8 cellular contexts compared by ENCODE assay signal in the genomic region with DNA sequence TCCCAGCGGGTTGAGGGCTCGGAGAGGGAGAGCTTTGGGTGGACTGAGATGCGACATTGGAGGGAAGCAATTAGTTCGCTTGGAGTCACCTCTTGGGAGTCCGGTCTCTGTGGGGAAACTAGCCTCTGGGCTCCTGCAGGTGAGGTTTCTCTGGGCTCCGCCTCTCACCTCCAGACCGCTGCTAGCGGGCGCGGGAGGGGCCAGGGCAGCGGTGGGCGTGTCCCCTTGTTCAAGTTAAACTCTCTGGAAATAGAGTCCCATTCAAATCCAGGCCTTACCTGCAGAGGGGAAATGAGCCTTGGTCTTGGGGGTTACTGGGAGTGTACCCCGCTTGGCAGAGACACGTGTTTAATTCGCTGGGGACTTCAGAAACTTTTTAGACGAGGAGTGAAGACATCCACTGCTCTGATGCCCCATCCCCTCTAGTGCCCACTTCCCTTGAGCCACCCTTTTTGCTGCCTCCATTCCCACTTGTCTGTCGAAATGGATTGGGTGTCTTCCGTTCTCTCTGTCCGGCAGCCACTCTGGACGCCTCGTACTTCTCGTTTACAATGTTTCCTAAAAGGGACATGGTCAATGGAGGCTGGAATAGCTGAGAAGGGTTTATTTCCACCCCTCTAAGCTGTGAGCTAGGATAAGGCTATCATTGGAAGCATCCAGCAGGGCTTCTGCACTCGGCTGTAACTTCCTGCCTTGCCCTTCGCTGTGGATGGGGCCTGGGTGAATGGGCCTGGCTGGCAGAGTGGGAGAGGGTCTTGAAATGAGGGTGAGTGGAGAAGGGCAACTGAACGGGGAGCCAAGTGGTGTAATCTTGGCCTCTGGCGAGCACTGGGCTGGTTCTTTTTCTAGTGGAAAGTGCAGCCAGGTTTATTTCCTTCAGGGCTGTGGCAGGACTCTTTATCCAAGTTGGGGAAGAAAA. TPM values are rescaled to one million over a fixed set of nuclear protein-coding genes. Genes with fewer than 3 reads are reported as not detected.
DNase-seq lines count a peak whose midpoint lies in the region; ATAC-seq, FAIRE-seq and TF ChIP-seq lines count a peak whose summit lies in the region.

No MANE protein-coding gene starts in this region.

- TF ChIP-seq EP300 in esophagus muscularis mucosa (IDR thresholded peaks at IDR 0.05): no peak

- no peaks in the 10 kb centered on the region for H3K9me3 Mint-ChIP-seq in neural crest cell

- intact Hi-C loops in esophagus muscularis mucosa (cut with DNase I): loop anchor here (2.0 to 5.0 kb wide), 2 partner anchors 46 to 122 kb away; no protein-coding TSS in a partner anchor

- peak; percentile 36 for DNase-seq in NCI-H510A treated with DMSO at 0.1 percent for 48 hours (lab: John Stamatoyannopoulos, UW)
- no peak for DNase-seq in esophagus muscularis mucosa (ENCODE audit: extremely low spot score)
- no peak for DNase-seq in neural crest cell (ENCODE audit: low read depth, low spot score)
- no peak for DNase-seq in H54 (ENCODE audit: insufficient read length, low spot score)
- no peak for DNase-seq in activated effector memory CD4-positive, alpha-beta T cell treated with Interleukin-2 at 50 U/mL for 16 hours
- no peak for DNase-seq in NCI-H146 treated with DMSO at 0.1 percent for 48 hours (lab: John Stamatoyannopoulos, UW; ENCODE audit: unreplicated experiment)

- H3K27me3 ChIP-seq in esophagus muscularis mucosa: no peaks in the 10 kb centered on the region

- WGBS in esophagus muscularis mucosa: 14% methylated on average over 19 of the region's 26 CpGs

- peaks cover 22% of the 10 kb centered on the region for H3K4me1 Mint-ChIP-seq in neural crest cell

- TF ChIP-seq CTCF in esophagus muscularis mucosa (IDR thresholded peaks at IDR 0.05) (no peak), neural crest cell (conservative IDR thresholded peaks at IDR 0.05) (no peak)

- peaks cover 84% of the 10 kb centered on the region for H3K27me3 Mint-ChIP-seq in neural crest cell (ENCODE audit: low read depth)

- H3K36me3 Mint-ChIP-seq in neural crest cell (ENCODE audit: low read depth): no peaks in the 10 kb centered on the region

- TF ChIP-seq POLR2A in esophagus muscularis mucosa (IDR thresholded peaks at IDR 0.05; ENCODE audit: low read depth) (no peak), H54 (IDR thresholded peaks at IDR 0.05; ENCODE audit: low read depth, low read length) (no peak)

- H3K4me3 Mint-ChIP-seq in neural crest cell: peak overlapping the region; percentile 83

- ATAC-seq in GM19324 (IDR thresholded peaks at IDR 0.05; ENCODE audit: low FRiP score, unreplicated experiment): no peak

- FAIRE-seq in H54 (lab: Jason Lieb, UNC): no peak

- H3K4me3 ChIP-seq in esophagus muscularis mucosa: peak overlapping the region; percentile 83 to 95 (median 90)

- H3K27ac ChIP-seq in esophagus muscularis mucosa (replicated peaks in 1 of 4): peak overlapping the region; percentile 90 to 94 (median 92)

- H3K9ac ChIP-seq in ES-I3 (ENCODE audit: low read depth, low read length): peak overlapping the region; percentile 75; the same call in 1 of the 2 replicates

- H3K36me3 ChIP-seq in ES-I3 (ENCODE audit: insufficient read depth, low read length) (no peaks in the 10 kb centered on the region), esophagus muscularis mucosa (no peaks in the 10 kb centered on the region)

- H3K4me1 ChIP-seq in ES-I3 (ENCODE audit: insufficient read depth, low read length) (peaks cover 7% of the 10 kb centered on the region), esophagus muscularis mucosa (peaks cover 28 to 66% (median 62%) of the 10 kb centered on the region in 4 donors)

- H3K27ac Mint-ChIP-seq in neural crest cell (ENCODE audit: unreplicated experiment): no peak overlapping the region

- H3K9me3 ChIP-seq in ES-I3 (ENCODE audit: control insufficient read depth, insufficient read depth, low read length) (no peaks in the 10 kb centered on the region), esophagus muscularis mucosa (no peaks in the 10 kb centered on the region)

RNA-seq across cellular contexts. Expression of gene MITF, which starts 1.1 kb away (rescaled TPM):
- 100 to 1,000 TPM in 1 of 4 donors, 10 to 100 TPM in 3; 68.1 to 141 (median 81.2) TPM for total RNA-seq in esophagus muscularis mucosa
- total RNA-seq in neural crest cell: 2.0 and 2.7 TPM in 2 replicates

Comparison
In these comparisons a context has a peak if more than half of its experiments do, and no peak if none do; other contexts are left out.
1. RNA of gene MITF, which starts 1.1 kb away (total RNA-seq): 68.1 to 141 TPM in esophagus muscularis mucosa; 2.0 to 2.7 TPM in neural crest cell; every median in the first group is over 10 times any median in the second.